In genomic region chr2:173963323-173963816, GRCh38 we compare ENCODE assay signal across 8 cellular contexts. TPM values are rescaled to one million over a fixed set of nuclear protein-coding genes. Genes with fewer than 3 reads are reported as not detected.
A peak's percentile ranks its signal among the peaks of the same experiment; 100 is the strongest.
DNase-seq lines count a peak whose midpoint lies in the region; ATAC-seq and TF ChIP-seq lines count a peak whose summit lies in the region.

No MANE protein-coding gene starts in this region.

- CTCF ChIA-PET in CD4-positive, alpha-beta memory T cell (lab: Charles Lee; ENCODE audit: partially characterized antibody), result interaction anchor here (0.9 kb wide), 1 partner anchor 77 kb away, joined by 3 read pairs; no protein-coding TSS in a partner anchor

- no peaks in the 10 kb centered on the region for H3K27me3 ChIP-seq in CD4-positive, alpha-beta memory T cell (ENCODE audit: insufficient read depth, low read length)
- no peaks in the 10 kb centered on the region for H3K27me3 ChIP-seq in ovary

- no peak for TF ChIP-seq POLR2A in ovary (IDR thresholded peaks at IDR 0.05)

- peaks cover 40 to 71% (median 53%) of the 10 kb centered on the region in 4 donors for H3K4me1 Mint-ChIP-seq in CD4-positive, alpha-beta memory T cell
- H3K4me1 Mint-ChIP-seq in activated T-cell treated with anti-CD3 and anti-CD28 coated beads, Interleukin-2, amount 50 U/mL, for 24 hours (ENCODE audit: low read depth), result peaks cover 50% of the 10 kb centered on the region

- H3K4me1 ChIP-seq in CD4-positive, alpha-beta memory T cell (ENCODE audit: insufficient read depth, low read length), result peaks cover 54% of the 10 kb centered on the region
- peaks cover 7% of the 10 kb centered on the region for H3K4me1 ChIP-seq in ovary (ENCODE audit: insufficient read depth)

- TF ChIP-seq CTCF in ovary (IDR thresholded peaks at IDR 0.05), result peak in 2 of 3 donors; percentile 32 to 54

- peak overlapping the region; percentile 96 for H3K27ac ChIP-seq in CD4-positive, alpha-beta memory T cell (ENCODE audit: low read depth, low read length)
- peak overlapping the region; percentile 100 for H3K27ac ChIP-seq in ovary

- H3K9me3 ChIP-seq in CD4-positive, alpha-beta memory T cell (ENCODE audit: control insufficient read depth in 1 of 2, low read length in 2 of 2), result no peaks in the 10 kb centered on the region
- no peaks in the 10 kb centered on the region for H3K9me3 ChIP-seq in ovary

- peak overlapping the region; percentile 96 to 100 (median 99) for H3K27ac Mint-ChIP-seq in CD4-positive, alpha-beta memory T cell
- peak overlapping the region; percentile 95 for H3K27ac Mint-ChIP-seq in activated T-cell treated with anti-CD3 and anti-CD28 coated beads, Interleukin-2, amount 50 U/mL, for 24 hours

- peak overlapping the region; percentile 87 to 99 (median 97) for H3K4me3 Mint-ChIP-seq in CD4-positive, alpha-beta memory T cell
- H3K4me3 Mint-ChIP-seq in activated T-cell treated with anti-CD3 and anti-CD28 coated beads, Interleukin-2, amount 50 U/mL, for 24 hours, result peak overlapping the region; percentile 84

- WGBS in ovary, 3 donors, result 0% methylated on average over 30 to 44 of the region's 44 CpGs

- peak; percentile 80 to 86 (median 81) for DNase-seq in CD4-positive, alpha-beta memory T cell
- peak; percentile 23 for DNase-seq in NCI-H345 treated with DMSO at 0.1 percent for 48 hours (lab: John Stamatoyannopoulos, UW; ENCODE audit: unreplicated experiment)
- DNase-seq in activated T-cell treated with anti-CD3 and anti-CD28 coated beads, Interleukin-2, amount 50 U/mL, for 24 hours, result no peak
- DNase-seq in fibroblast of peridontal ligament (ENCODE audit: extremely low read depth), result peak; percentile 84
- DNase-seq in ovary, result peak in 1 of 5 donors; percentile 54
- DNase-seq in HK-2 (ENCODE audit: unreplicated experiment), result no peak

- H3K9me3 Mint-ChIP-seq in CD4-positive, alpha-beta memory T cell, result peaks cover 0 to 2% (median 0%) of the 10 kb centered on the region in 8 donors
- no peaks in the 10 kb centered on the region for H3K9me3 Mint-ChIP-seq in activated T-cell treated with anti-CD3 and anti-CD28 coated beads, Interleukin-2, amount 50 U/mL, for 24 hours

- no peak for TF ChIP-seq EP300 in ovary (IDR thresholded peaks at IDR 0.05)

- H3K36me3 ChIP-seq in CD4-positive, alpha-beta memory T cell (ENCODE audit: insufficient read depth, low read length), result no peaks in the 10 kb centered on the region
- no peaks in the 10 kb centered on the region for H3K36me3 ChIP-seq in ovary

- H3K27me3 Mint-ChIP-seq in CD4-positive, alpha-beta memory T cell, result no peaks in the 10 kb centered on the region
- no peaks in the 10 kb centered on the region for H3K27me3 Mint-ChIP-seq in activated T-cell treated with anti-CD3 and anti-CD28 coated beads, Interleukin-2, amount 50 U/mL, for 24 hours

- intact Hi-C loops in CD4-positive, alpha-beta memory T cell (cut with micrococcal nuclease), result loop anchor here (2.0 to 10.0 kb wide), 3 partner anchors 41 to 631 kb away; partner anchors contain the start of gene WIPF1
- intact Hi-C loops in ovary (cut with DNase I), result loop anchor here in 3 of 4 donors (5.0 to 10.0 kb wide), 2 partner anchors 51 to 64 kb away; no protein-coding TSS in a partner anchor

- peak; percentile 18 for ATAC-seq in GM18867 (IDR thresholded peaks at IDR 0.05; ENCODE audit: unreplicated experiment)
- peak; percentile 8 for ATAC-seq in HG03066 (IDR thresholded peaks at IDR 0.05; ENCODE audit: low read depth, unreplicated experiment)

- peak overlapping the region; percentile 44 to 63 for H3K4me3 ChIP-seq in CD4-positive, alpha-beta memory T cell (ENCODE audit: low read length in 2 of 2)
- peak overlapping the region; percentile 95 for H3K4me3 ChIP-seq in ovary

- POLR2A ChIA-PET in CD4-positive, alpha-beta memory T cell (lab: Charles Lee; ENCODE audit: partially characterized antibody), result interaction anchor here (1.0 kb wide), 1 partner anchor 285 kb away, joined by 3 read pairs; the partner anchor contains the start of gene OLA1

- H3K36me3 Mint-ChIP-seq in CD4-positive, alpha-beta memory T cell, result peaks cover 19 to 43% of the 10 kb centered on the region in 2 donors
- H3K36me3 Mint-ChIP-seq in activated T-cell treated with anti-CD3 and anti-CD28 coated beads, Interleukin-2, amount 50 U/mL, for 24 hours (ENCODE audit: low read depth), result peaks cover 49% of the 10 kb centered on the region

RNA-seq across cellular contexts. Expression of gene SP3, which starts 1.8 kb away (rescaled TPM):
- total RNA-seq in CD4-positive, alpha-beta memory T cell, result 100 to 1,000 TPM; 117 to 130 TPM
- polyA plus RNA-seq in CD4-positive, alpha-beta memory T cell, result 10 to 100 TPM; 55.5 to 83.4 TPM
- 100 to 1,000 TPM in 3 of 7 donors, 10 to 100 TPM in 4; 71.1 to 131 (median 97.3) TPM for total RNA-seq in ovary
- polyA plus RNA-seq in ovary, result 10 to 100 TPM; 35.4 to 42.0 TPM

Comparison
In these comparisons a context has a peak if more than half of its experiments do, and no peak if none do; other contexts are left out.
1. DNase-seq: peak in CD4-positive, alpha-beta memory T cell (5 of 5), NCI-H345 treated with DMSO at 0.1 percent for 48 hours (single experiment) and fibroblast of peridontal ligament (single experiment); none in activated T-cell treated with anti-CD3 and anti-CD28 coated beads, Interleukin-2, amount 50 U/mL, for 24 hours (single experiment) and HK-2 (single experiment).